Comparison of ENCODE assay signal across 2 cellular contexts in genomic region chr1:62761223-62761870, GRCh38.
A peak's percentile ranks its signal among the peaks of the same experiment; 100 is the strongest.
TF ChIP-seq lines count a peak whose summit lies in the region.

No MANE protein-coding gene starts in this region.

TF ChIP-seq in HEK293, 187 proteins besides CTCF, POLR2A, EP300 and RAD21:
- TF ChIP-seq ZNF416 (tag by site-specific recombination; IDR thresholded peaks at IDR 0.05): 0 out of 2 replicates have a peak, but pooled peaks have one; percentile 33
TF ChIP-seq in HEK293: peak in this region for 1; not testable (repeated sequence) for 186.

TF ChIP-seq in HepG2, 621 proteins besides CTCF, POLR2A, EP300 and RAD21:
- TF ChIP-seq ZNF850 (CRISPR knock-in tag; conservative IDR thresholded peaks at IDR 0.05) (peak; percentile 97), ZNF768 (CRISPR knock-in tag; IDR thresholded peaks at IDR 0.05) (peak; percentile 17; the same call in 1 of the 2 replicates)
